1 cellular context compared by ENCODE assay signal in genomic region chr17:72406501-72406900, GRCh38.
TF ChIP-seq lines count a peak whose summit lies in the region.

No MANE protein-coding gene starts in this region.

TF ChIP-seq in IMR-90, 13 proteins besides CTCF, POLR2A, EP300 and RAD21:
- no peak for TF ChIP-seq USF2 (IDR thresholded peaks at IDR 0.05; ENCODE audit: low read depth, low read length)
- no peak for TF ChIP-seq ELK1 (IDR thresholded peaks at IDR 0.05; ENCODE audit: borderline replicate concordance, low read depth, low read length)
- TF ChIP-seq MXI1 (IDR thresholded peaks at IDR 0.05; ENCODE audit: borderline replicate concordance, low read depth, low read length) = no peak
- no peak for TF ChIP-seq NFE2L2 (IDR thresholded peaks at IDR 0.05; ENCODE audit: low read depth, low read length)
- no peak for TF ChIP-seq MAZ (IDR thresholded peaks at IDR 0.05; ENCODE audit: borderline replicate concordance, low read depth, low read length)
- TF ChIP-seq BHLHE40 (IDR thresholded peaks at IDR 0.05; ENCODE audit: low read depth, low read length) = no peak
- TF ChIP-seq CHD1 (IDR thresholded peaks at IDR 0.05; ENCODE audit: low read depth, low read length) = no peak
TF ChIP-seq in IMR-90: peak in this region for 0.
